8 cellular contexts compared by ENCODE assay signal in genomic region chr13:41668130-41668757, GRCh38.
DNase-seq lines count a peak whose midpoint lies in the region; ATAC-seq, FAIRE-seq and TF ChIP-seq lines count a peak whose summit lies in the region.

No MANE protein-coding gene starts in this region.

- no peak overlapping the region for H3K4me3 ChIP-seq in neutrophil (ENCODE audit: low read depth in 1 of 2, low read length in 1 of 2)

- peak; percentile 73 for ATAC-seq in GM19395 (IDR thresholded peaks at IDR 0.05; ENCODE audit: unreplicated experiment)
- ATAC-seq in HG03558 (IDR thresholded peaks at IDR 0.05; ENCODE audit: extremely low read depth, unreplicated experiment) = peak; percentile 76
- ATAC-seq in activated CD8-positive, alpha-beta T cell treated with anti-CD3 and anti-CD28 coated beads, Interleukin-2, amount 10 ng/mL, durations not matched to agents 7 days and 5 days = peak; percentile 88

- POLR2A ChIA-PET in activated CD8-positive, alpha-beta T cell treated with anti-CD3 and anti-CD28 coated beads, Interleukin-2, amount 10 ng/mL, durations not matched to agents 7 days and 5 days (lab: Charles Lee) = interaction anchor here (0.6 to 0.7 kb wide), 2 partner anchors 122 to 212 kb away, joined by 3 read pairs; no protein-coding TSS in a partner anchor

- no peaks in the 10 kb centered on the region for H3K9me3 Mint-ChIP-seq in activated CD8-positive, alpha-beta T cell treated with anti-CD3 and anti-CD28 coated beads, Interleukin-2, amount 10 ng/mL, durations not matched to agents 7 days and 5 days (ENCODE audit: insufficient read depth)

- CTCF ChIA-PET in activated CD8-positive, alpha-beta T cell treated with anti-CD3 and anti-CD28 coated beads, Interleukin-2, amount 10 ng/mL, durations not matched to agents 7 days and 5 days (lab: Charles Lee) = interaction anchor here (0.6 to 3.8 kb wide), 50 partner anchors 10 to 604 kb away, joined by 3 to 52 read pairs (median 4); partner anchors contain the start of gene AKAP11

- DNase-seq in DMS53 (lab: John Stamatoyannopoulos, UW) (peak; percentile 89), NCI-H524 (lab: John Stamatoyannopoulos, UW) (peak; percentile 38 to 89), frontal cortex (ENCODE audit: low spot score in 2 of 2) (peak; percentile 33 to 46), T1000 (lab: John Stamatoyannopoulos, UW) (no peak)
- peak; percentile 62 for DNase-seq in activated CD8-positive, alpha-beta T cell treated with anti-CD3 and anti-CD28 coated beads, Interleukin-2, amount 10 ng/mL, durations not matched to agents 7 days and 5 days

- H3K4me1 Mint-ChIP-seq in activated CD8-positive, alpha-beta T cell treated with anti-CD3 and anti-CD28 coated beads, Interleukin-2, amount 10 ng/mL, durations not matched to agents 7 days and 5 days (ENCODE audit: low read depth) = no peaks in the 10 kb centered on the region

- H3K27ac Mint-ChIP-seq in activated CD8-positive, alpha-beta T cell treated with anti-CD3 and anti-CD28 coated beads, Interleukin-2, amount 10 ng/mL, durations not matched to agents 7 days and 5 days = no peak overlapping the region

- H3K36me3 Mint-ChIP-seq in activated CD8-positive, alpha-beta T cell treated with anti-CD3 and anti-CD28 coated beads, Interleukin-2, amount 10 ng/mL, durations not matched to agents 7 days and 5 days (ENCODE audit: low read depth) = no peaks in the 10 kb centered on the region

- H3K4me3 Mint-ChIP-seq in activated CD8-positive, alpha-beta T cell treated with anti-CD3 and anti-CD28 coated beads, Interleukin-2, amount 10 ng/mL, durations not matched to agents 7 days and 5 days = no peak overlapping the region

- no peaks in the 10 kb centered on the region for H3K9me3 ChIP-seq in neutrophil

- no peak overlapping the region for H3K27ac ChIP-seq in neutrophil

- H3K27me3 Mint-ChIP-seq in activated CD8-positive, alpha-beta T cell treated with anti-CD3 and anti-CD28 coated beads, Interleukin-2, amount 10 ng/mL, durations not matched to agents 7 days and 5 days (ENCODE audit: low read depth) = no peaks in the 10 kb centered on the region

- peak; percentile 47 for TF ChIP-seq CTCF in neutrophil (IDR thresholded peaks at IDR 0.05)

- no peaks in the 10 kb centered on the region for H3K4me1 ChIP-seq in neutrophil (ENCODE audit: control insufficient read depth in 1 of 2, insufficient read depth in 1 of 2, low read depth in 1 of 2, low read length in 1 of 2)

- peak; percentile 70 for FAIRE-seq in frontal cortex (lab: Jason Lieb, UNC)

- H3K27me3 ChIP-seq in neutrophil = no peaks in the 10 kb centered on the region

- H3K36me3 ChIP-seq in neutrophil = no peaks in the 10 kb centered on the region
